31 cellular contexts compared by ENCODE assay signal in genomic region chr1:6675936-6676335, GRCh38.
"Had no signal": no experiment of that assay in that cellular context is flagged by ENCODE, and none has a peak within 500 bp of the region (broad histone marks: within the 10 kb centered on the region; RNA-seq: fewer than 3 reads in every experiment).

No MANE protein-coding gene starts in this region.

- H3K9me3 Mint-ChIP-seq: activated naive CD4-positive, alpha-beta T cell treated with anti-CD3 and anti-CD28 coated beads, Interleukin-2, amount 10 ng/mL, durations not matched to agents 7 days and 5 days; activated naive CD8-positive, alpha-beta T cell treated with anti-CD3 and anti-CD28 coated beads, Interleukin-2, amount 10 ng/mL, durations not matched to agents 7 days and 5 days; activated T-cell treated with anti-CD3 and anti-CD28 coated beads, Interleukin-2, amount 50 U/mL, for 24 hours; naive B cell; neural crest cell; T-helper 1 cell treated with Interleukin-12 subunit alpha and Interleukin-12 subunit beta and Interleukin-4 antibody, amounts not matched to agents 30 μg/mL and 1 μg/mL, for 36 hours had no signal

- DNase-seq: activated CD4-positive, alpha-beta T cell treated with anti-CD3 and anti-CD28 coated beads for 48 hours; activated CD4-positive, alpha-beta T cell treated with anti-CD3 and anti-CD28 coated beads, Interleukin-2, amount 50 U/mL, for 48 hours; activated CD8-positive, alpha-beta memory T cell treated with anti-CD3 and anti-CD28 coated beads, Interleukin-2, amount 50 U/mL, for 4 hours; activated gamma-delta T cell; activated naive CD4-positive, alpha-beta T cell treated with anti-CD3 and anti-CD28 coated beads, Interleukin-2, amount 10 ng/mL, durations not matched to agents 7 days and 5 days; activated naive CD8-positive, alpha-beta T cell treated with anti-CD3 and anti-CD28 coated beads, Interleukin-2, amount 10 ng/mL, durations not matched to agents 7 days and 5 days; activated T-cell treated with anti-CD3 and anti-CD28 coated beads, Interleukin-2, amount 50 U/mL, for 24 hours; brain microvascular endothelial cell; caudate nucleus; foreskin melanocyte; heart right ventricle; islet precursor cell; left lung; naive B cell; nucleus accumbens; pancreas; psoas muscle; spleen; stimulated activated naive CD4-positive, alpha-beta T cell; SW 1271; T1000; tibial artery; upper lobe of right lung; WERI-Rb-1 had no signal

- H3K27ac Mint-ChIP-seq: activated naive CD4-positive, alpha-beta T cell treated with anti-CD3 and anti-CD28 coated beads, Interleukin-2, amount 10 ng/mL, durations not matched to agents 7 days and 5 days; activated naive CD8-positive, alpha-beta T cell treated with anti-CD3 and anti-CD28 coated beads, Interleukin-2, amount 10 ng/mL, durations not matched to agents 7 days and 5 days; activated T-cell treated with anti-CD3 and anti-CD28 coated beads, Interleukin-2, amount 50 U/mL, for 24 hours; T-helper 1 cell treated with Interleukin-12 subunit alpha and Interleukin-12 subunit beta and Interleukin-4 antibody, amounts not matched to agents 30 μg/mL and 1 μg/mL, for 36 hours had no signal

- H3K27me3 ChIP-seq: ascending aorta, brain microvascular endothelial cell, esophagus muscularis mucosa, heart right ventricle, left lung, pancreas, right atrium auricular region, spleen, suprapubic skin, tibial artery, upper lobe of right lung had no signal

- H3K4me1 Mint-ChIP-seq: activated naive CD4-positive, alpha-beta T cell treated with anti-CD3 and anti-CD28 coated beads, Interleukin-2, amount 10 ng/mL, durations not matched to agents 7 days and 5 days; activated naive CD8-positive, alpha-beta T cell treated with anti-CD3 and anti-CD28 coated beads, Interleukin-2, amount 10 ng/mL, durations not matched to agents 7 days and 5 days; naive B cell; neural crest cell had no signal

- H3K27me3 Mint-ChIP-seq: activated naive CD4-positive, alpha-beta T cell treated with anti-CD3 and anti-CD28 coated beads, Interleukin-2, amount 10 ng/mL, durations not matched to agents 7 days and 5 days; activated naive CD8-positive, alpha-beta T cell treated with anti-CD3 and anti-CD28 coated beads, Interleukin-2, amount 10 ng/mL, durations not matched to agents 7 days and 5 days; activated T-cell treated with anti-CD3 and anti-CD28 coated beads, Interleukin-2, amount 50 U/mL, for 24 hours; naive B cell had no signal

- H3K4me1 ChIP-seq: ascending aorta, left lung, pancreas, right atrium auricular region, spleen, suprapubic skin, tibial artery, upper lobe of right lung had no signal

- H3K9me3 ChIP-seq: ascending aorta, esophagus muscularis mucosa, heart right ventricle, left lung, pancreas, psoas muscle, right atrium auricular region, spleen, suprapubic skin, tibial artery, upper lobe of right lung had no signal

- H3K27ac ChIP-seq: ascending aorta, brain microvascular endothelial cell, esophagus muscularis mucosa, heart right ventricle, left lung, pancreas, psoas muscle, right atrium auricular region, spleen, suprapubic skin, tibial artery, upper lobe of right lung had no signal

- H3K4me3 Mint-ChIP-seq: activated naive CD4-positive, alpha-beta T cell treated with anti-CD3 and anti-CD28 coated beads, Interleukin-2, amount 10 ng/mL, durations not matched to agents 7 days and 5 days; activated naive CD8-positive, alpha-beta T cell treated with anti-CD3 and anti-CD28 coated beads, Interleukin-2, amount 10 ng/mL, durations not matched to agents 7 days and 5 days; activated T-cell treated with anti-CD3 and anti-CD28 coated beads, Interleukin-2, amount 50 U/mL, for 24 hours; naive B cell; neural crest cell; T-helper 1 cell treated with Interleukin-12 subunit alpha and Interleukin-12 subunit beta and Interleukin-4 antibody, amounts not matched to agents 30 μg/mL and 1 μg/mL, for 36 hours had no signal

- H3K4me3 ChIP-seq: ascending aorta, esophagus muscularis mucosa, heart right ventricle, left lung, pancreas, psoas muscle, right atrium auricular region, spleen, suprapubic skin, tibial artery, upper lobe of right lung had no signal

- ATAC-seq: activated CD4-positive, CD25-positive, alpha-beta regulatory T cell treated with anti-CD3 and anti-CD28 coated beads, Interleukin-2, amount 50 U/mL, for 24 hours; left lung; pancreas; psoas muscle; upper lobe of right lung had no signal
